Comparison of ENCODE assay signal across 8 cellular contexts in the genomic region with DNA sequence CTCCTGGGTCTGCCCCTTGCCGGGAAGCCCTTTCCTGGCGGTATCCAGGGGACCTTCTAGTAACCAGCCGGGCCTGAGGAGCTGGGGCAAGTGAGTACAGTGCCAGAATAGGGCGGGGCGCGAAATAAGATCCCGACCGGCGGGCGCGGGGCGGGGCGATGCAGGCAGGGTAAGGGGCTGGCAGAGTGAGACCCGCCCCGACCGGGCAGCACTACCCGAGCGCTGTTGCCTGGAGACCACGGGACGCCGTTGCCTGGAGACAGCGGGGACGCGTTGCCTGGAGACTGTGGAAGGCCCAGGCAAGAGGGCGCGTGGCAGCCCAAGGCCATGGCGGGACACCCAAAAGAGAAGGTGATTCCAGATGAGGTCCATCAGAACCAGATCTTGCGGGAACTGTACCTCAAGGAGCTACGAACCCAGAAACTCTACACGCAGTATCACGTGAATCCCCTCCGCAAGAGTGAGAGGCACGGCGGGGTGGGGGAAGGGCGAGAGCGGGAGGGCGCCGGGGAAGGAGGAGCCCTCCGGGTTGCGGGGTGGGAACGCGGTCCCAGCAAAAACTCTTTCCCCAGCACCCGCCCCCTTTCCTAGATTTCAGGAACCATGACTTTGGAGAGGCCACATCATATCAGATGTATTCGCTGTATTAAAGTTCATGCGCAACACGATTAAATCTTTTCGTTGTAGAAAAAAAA. TPM values are rescaled to one million over a fixed set of nuclear protein-coding genes. Genes with fewer than 3 reads are reported as not detected.
DNase-seq lines count a peak whose midpoint lies in the region; ATAC-seq, FAIRE-seq and TF ChIP-seq lines count a peak whose summit lies in the region.

No MANE protein-coding gene starts in this region.

- H2AFZ ChIP-seq in endothelial cell of umbilical vein (ENCODE audit: low read depth, low read length) = peak overlapping the region; percentile 63

- no peak for TF ChIP-seq POLR2A in endothelial cell of umbilical vein (IDR thresholded peaks at IDR 0.05; ENCODE audit: low read depth, low read length)

- H4K20me1 ChIP-seq in endothelial cell of umbilical vein (replicated peaks; ENCODE audit: control insufficient read depth, extremely low read depth, insufficient read depth, low read length) = no peaks in the 10 kb centered on the region

- no peaks in the 10 kb centered on the region for H3K4me1 Mint-ChIP-seq in activated CD4-positive, alpha-beta T cell treated with anti-CD3 and anti-CD28 coated beads, Interleukin-2, amount 10 ng/mL, durations not matched to agents 24 days and 14 days
- peaks cover 3% of the 10 kb centered on the region for H3K4me1 Mint-ChIP-seq in memory B cell

- H3K4me2 ChIP-seq in endothelial cell of umbilical vein (ENCODE audit: insufficient read depth, low read length) = peak overlapping the region; percentile 38

- peaks cover 27 to 36% of the 10 kb centered on the region in 2 experiments for H3K27me3 ChIP-seq in endothelial cell of umbilical vein (ENCODE audit: control insufficient read depth in 2 of 2, insufficient read depth in 2 of 2, low read length in 2 of 2)

- H3K9ac ChIP-seq in endothelial cell of umbilical vein (replicated peaks; ENCODE audit: extremely low read depth, insufficient read depth, low read length) = no peak overlapping the region

- H3K4me1 ChIP-seq in endothelial cell of umbilical vein (ENCODE audit: control insufficient read depth, extremely low read depth, insufficient read depth, low read length) = peaks cover 5% of the 10 kb centered on the region

- H3K79me2 ChIP-seq in endothelial cell of umbilical vein (ENCODE audit: control insufficient read depth, insufficient read depth, low read length) = no peaks in the 10 kb centered on the region

- no peak for TF ChIP-seq CTCF in endothelial cell of umbilical vein (IDR thresholded peaks at IDR 0.05; ENCODE audit: extremely low read depth in 1 of 2, insufficient read depth in 1 of 2, low read depth in 1 of 2, low read length in 2 of 2)

- H3K4me3 Mint-ChIP-seq in activated CD4-positive, alpha-beta T cell treated with anti-CD3 and anti-CD28 coated beads, Interleukin-2, amount 10 ng/mL, durations not matched to agents 24 days and 14 days = peak overlapping the region; percentile 16
- peak overlapping the region; percentile 2 for H3K4me3 Mint-ChIP-seq in memory B cell

- H3K36me3 ChIP-seq in endothelial cell of umbilical vein (ENCODE audit: control insufficient read depth in 2 of 2, extremely low read depth in 1 of 2, insufficient read depth in 2 of 2, low read length in 2 of 2) = no peaks in the 10 kb centered on the region

- peak; percentile 67 for FAIRE-seq in endothelial cell of umbilical vein (lab: Jason Lieb, UNC)

- dilution Hi-C loops in endothelial cell of umbilical vein (cut with MboI; ENCODE audit: extremely low pct_ligation_motif_present, low sequenced_read_pairs) = no loop called here

- H3K27ac Mint-ChIP-seq in activated CD4-positive, alpha-beta T cell treated with anti-CD3 and anti-CD28 coated beads, Interleukin-2, amount 10 ng/mL, durations not matched to agents 24 days and 14 days = no peak overlapping the region
- H3K27ac Mint-ChIP-seq in memory B cell = no peak overlapping the region

- H3K4me3 ChIP-seq in endothelial cell of umbilical vein (replicated peaks in 1 of 3; ENCODE audit: insufficient read depth in 1 of 3, low read depth in 1 of 3, low read length in 3 of 3) = peak overlapping the region; percentile 4 to 44 (median 21)

- H3K27me3 Mint-ChIP-seq in activated CD4-positive, alpha-beta T cell treated with anti-CD3 and anti-CD28 coated beads, Interleukin-2, amount 10 ng/mL, durations not matched to agents 24 days and 14 days = peaks cover 62% of the 10 kb centered on the region
- H3K27me3 Mint-ChIP-seq in memory B cell = peaks cover 38% of the 10 kb centered on the region

- intact Hi-C loops in activated CD4-positive, alpha-beta T cell treated with anti-CD3 and anti-CD28 coated beads, Interleukin-2, amount 10 ng/mL, durations not matched to agents 24 days and 14 days (cut with micrococcal nuclease) = no loop called here
- intact Hi-C loops in endothelial cell of umbilical vein (cut with micrococcal nuclease) = loop anchor here (1.0 kb wide), 1 partner anchor 60 kb away; no protein-coding TSS in a partner anchor

- BruUV-seq in endothelial cell of umbilical vein (replicated peaks; lab: Mats Ljungman, UMichigan) = no TSS peak

- CTCF ChIA-PET in endothelial cell of umbilical vein (lab: Charles Lee) = interaction anchor here (1.0 kb wide), 1 partner anchor 74 kb away, joined by 3 read pairs; no protein-coding TSS in a partner anchor

- peak; percentile 79 for DNase-seq in ELR (ENCODE audit: low read depth)
- DNase-seq in NCI-H2081 (lab: John Stamatoyannopoulos, UW) = peak; percentile 85 to 89
- DNase-seq in activated CD4-positive, alpha-beta T cell treated with anti-CD3 and anti-CD28 coated beads, Interleukin-2, amount 10 ng/mL, durations not matched to agents 24 days and 14 days = peak; percentile 78
- DNase-seq in endothelial cell of umbilical vein (ENCODE audit: low read depth, low spot score) = peak; percentile 80
- DNase-seq in memory B cell (ENCODE audit: low spot score in 2 of 2) = no peak
- DNase-seq in stimulated activated CD8-positive, alpha-beta memory T cell treated with anti-CD3 and anti-CD28 coated beads, Interleukin-4, amount 100 ng/mL, for 24 hours (ENCODE audit: low read depth) = peak; percentile 18

- H3K36me3 Mint-ChIP-seq in activated CD4-positive, alpha-beta T cell treated with anti-CD3 and anti-CD28 coated beads, Interleukin-2, amount 10 ng/mL, durations not matched to agents 24 days and 14 days (ENCODE audit: low read depth) = no peaks in the 10 kb centered on the region
- no peaks in the 10 kb centered on the region for H3K36me3 Mint-ChIP-seq in memory B cell

- ATAC-seq in memory B cell (ENCODE audit: low read depth) (peak; percentile 44), HG02840 (IDR thresholded peaks at IDR 0.05; ENCODE audit: low FRiP score, unreplicated experiment) (no peak), GM21717 (IDR thresholded peaks at IDR 0.05; ENCODE audit: unreplicated experiment) (no peak)

- no peaks in the 10 kb centered on the region for H3K9me3 ChIP-seq in endothelial cell of umbilical vein (replicated peaks; ENCODE audit: control insufficient read depth, insufficient read depth, low read length)

- no peak overlapping the region for H3K27ac ChIP-seq in endothelial cell of umbilical vein (ENCODE audit: insufficient read depth, low read depth, low read length)

- POLR2A ChIA-PET in endothelial cell of umbilical vein (lab: Charles Lee) = no interaction called here

- no peaks in the 10 kb centered on the region for H3K9me1 ChIP-seq in endothelial cell of umbilical vein (replicated peaks; ENCODE audit: control insufficient read depth, extremely low read depth, insufficient read depth, low read length)

- H3K9me3 Mint-ChIP-seq in activated CD4-positive, alpha-beta T cell treated with anti-CD3 and anti-CD28 coated beads, Interleukin-2, amount 10 ng/mL, durations not matched to agents 24 days and 14 days = peaks cover 4% of the 10 kb centered on the region
- no peaks in the 10 kb centered on the region for H3K9me3 Mint-ChIP-seq in memory B cell

TF ChIP-seq in endothelial cell of umbilical vein, 7 proteins besides CTCF, POLR2A, EP300 and RAD21:
- TF ChIP-seq, protein P1, sequence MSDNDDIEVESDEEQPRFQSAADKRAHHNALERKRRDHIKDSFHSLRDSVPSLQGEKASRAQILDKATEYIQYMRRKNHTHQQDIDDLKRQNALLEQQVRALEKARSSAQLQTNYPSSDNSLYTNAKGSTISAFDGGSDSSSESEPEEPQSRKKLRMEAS (IDR thresholded peaks at IDR 0.05; ENCODE audit: insufficient read depth, insufficient read length) = peak; percentile 79
- TF ChIP-seq EZH2 (IDR thresholded peaks at IDR 0.05; ENCODE audit: borderline replicate concordance, low read depth, low read length, severe bottlenecking) = peak; percentile 51
- TF ChIP-seq MYC (IDR thresholded peaks at IDR 0.05; ENCODE audit: low read depth, low read length) = no peak
TF ChIP-seq in endothelial cell of umbilical vein: peak in this region for 2.

RNA-seq across cellular contexts. Expression of a gene that starts 24.3 kb away (rescaled TPM):
- 134 and 135 TPM in 2 replicates for total RNA-seq in activated CD4-positive, alpha-beta T cell treated with anti-CD3 and anti-CD28 coated beads, Interleukin-2, amount 10 ng/mL, durations not matched to agents 24 days and 14 days
- total RNA-seq in endothelial cell of umbilical vein = 104 and 105 TPM in 2 replicates
- 32.1 and 47.8 TPM in 2 replicates for polyA plus RNA-seq in endothelial cell of umbilical vein
- polyA plus RNA-seq in endothelial cell of umbilical vein (2011; cell fraction: cytosol; rRNA removed) = 82.4 and 90.7 TPM in 2 replicates
- polyA plus RNA-seq in endothelial cell of umbilical vein (2011; cell fraction: nucleus; rRNA removed) = 71.7 and 74.9 TPM in 2 replicates
- 95.8 and 145 TPM in 2 replicates for polyA plus RNA-seq in endothelial cell of umbilical vein (2012)
- 37.6 and 43.6 TPM in 2 replicates for polyA minus RNA-seq in endothelial cell of umbilical vein
- polyA minus RNA-seq in endothelial cell of umbilical vein (2011; cell fraction: cytosol; rRNA and poly(A)+ RNA removed) = 43.0 TPM
- 28.8 and 32.4 TPM in 2 replicates for polyA minus RNA-seq in endothelial cell of umbilical vein (2011; cell fraction: nucleus; rRNA and poly(A)+ RNA removed)

RNA-seq across cellular contexts. Expression of a gene that starts 24.4 kb away (rescaled TPM):
- 0.40 TPM in 1 of 2 replicates, not detected in the other for total RNA-seq in activated CD4-positive, alpha-beta T cell treated with anti-CD3 and anti-CD28 coated beads, Interleukin-2, amount 10 ng/mL, durations not matched to agents 24 days and 14 days
- 0.28 and 0.88 TPM in 2 replicates for total RNA-seq in endothelial cell of umbilical vein
- 0.83 and 0.91 TPM in 2 replicates for polyA plus RNA-seq in endothelial cell of umbilical vein
- 0.62 and 1.0 TPM in 2 replicates for polyA plus RNA-seq in endothelial cell of umbilical vein (2011; cell fraction: cytosol; rRNA removed)
- polyA plus RNA-seq in endothelial cell of umbilical vein (2011; cell fraction: nucleus; rRNA removed) = 5.5 and 6.1 TPM in 2 replicates
- polyA plus RNA-seq in endothelial cell of umbilical vein (2012) = 0.54 and 0.68 TPM in 2 replicates
- 0.62 and 0.68 TPM in 2 replicates for polyA minus RNA-seq in endothelial cell of umbilical vein
- polyA minus RNA-seq in endothelial cell of umbilical vein (2011; cell fraction: cytosol; rRNA and poly(A)+ RNA removed) = 0.41 TPM
- 0.72 and 0.87 TPM in 2 replicates for polyA minus RNA-seq in endothelial cell of umbilical vein (2011; cell fraction: nucleus; rRNA and poly(A)+ RNA removed)

Comparison
In these comparisons a context has a peak if more than half of its experiments do, and no peak if none do; other contexts are left out.
1. DNase-seq: peak in ELR (single experiment), NCI-H2081 (2 of 2), activated CD4-positive, alpha-beta T cell treated with anti-CD3 and anti-CD28 coated beads, Interleukin-2, amount 10 ng/mL, durations not matched to agents 24 days and 14 days (single experiment), endothelial cell of umbilical vein (single experiment) and stimulated activated CD8-positive, alpha-beta memory T cell treated with anti-CD3 and anti-CD28 coated beads, Interleukin-4, amount 100 ng/mL, for 24 hours (single experiment); none in memory B cell (0 of 2).